In genomic region chr2:11132036-11132671, GRCh38 we compare ENCODE assay signal across 8 cellular contexts. TPM values are rescaled to one million over a fixed set of nuclear protein-coding genes. Genes with fewer than 3 reads are reported as not detected.
DNase-seq lines count a peak whose midpoint lies in the region; ATAC-seq, FAIRE-seq and TF ChIP-seq lines count a peak whose summit lies in the region.

No MANE protein-coding gene starts in this region.

- peak overlapping the region; percentile 1 to 87 (median 78) for H3K27ac Mint-ChIP-seq in IgD-negative memory B cell
- peak overlapping the region in 1 of 2 donors; percentile 91 for H3K27ac Mint-ChIP-seq in natural killer cell treated with Interleukin-12 subunit alpha and Interleukin-12 subunit beta and Interleukin-15 and Interleukin-18, amount 100 ng/mL, for 72 hours

- TF ChIP-seq POLR2A in GM12878 (IDR thresholded peaks at IDR 0.05; ENCODE audit: low read depth, low read length): no peak

- no peak for FAIRE-seq in GM12878 (lab: Jason Lieb, UNC)

- H3K4me1 ChIP-seq in BE2C (no peaks in the 10 kb centered on the region), GM12878 (ENCODE audit: control insufficient read depth, insufficient read depth, low read length) (peaks cover 8% of the 10 kb centered on the region)

- H3K27me3 ChIP-seq in BE2C (no peaks in the 10 kb centered on the region), GM12878 (replicated peaks in 1 of 2; ENCODE audit: control insufficient read depth in 2 of 2, insufficient read depth in 2 of 2, low read length in 1 of 2) (no peaks in the 10 kb centered on the region; a peak in 2 of 4 replicates)

- in situ Hi-C loops in GM12878 (cut with MboI): loop anchor here (5.0 kb wide), 2 partner anchors 315 to 450 kb away; no protein-coding TSS in a partner anchor

- H3K27ac ChIP-seq in GM12878 (ENCODE audit: control insufficient read depth, insufficient read depth): no peak overlapping the region

- WGBS in GM12878 (ENCODE audit: insufficient coverage, insufficient replicate concordance, low lambda C conversion rate, missing lambda C conversion rate): 44% methylated on average over 19 of the region's 19 CpGs

- H3K9me3 Mint-ChIP-seq in IgD-negative memory B cell: no peaks in the 10 kb centered on the region
- H3K9me3 Mint-ChIP-seq in natural killer cell treated with Interleukin-12 subunit alpha and Interleukin-12 subunit beta and Interleukin-15 and Interleukin-18, amount 100 ng/mL, for 72 hours: no peaks in the 10 kb centered on the region

- H3K4me3 Mint-ChIP-seq in IgD-negative memory B cell: peak overlapping the region; percentile 62 to 96 (median 89)
- peak overlapping the region; percentile 89 for H3K4me3 Mint-ChIP-seq in natural killer cell treated with Interleukin-12 subunit alpha and Interleukin-12 subunit beta and Interleukin-15 and Interleukin-18, amount 100 ng/mL, for 72 hours

- H3K36me3 ChIP-seq in BE2C: no peaks in the 10 kb centered on the region
- H3K36me3 ChIP-seq in GM12878 (ENCODE audit: control insufficient read depth in 2 of 2, insufficient read depth in 2 of 2, low read length in 1 of 2): no peaks in the 10 kb centered on the region

- H4K20me1 ChIP-seq in GM12878 (ENCODE audit: control insufficient read depth, insufficient read depth): no peaks in the 10 kb centered on the region

- H3K79me2 ChIP-seq in GM12878 (ENCODE audit: control insufficient read depth, insufficient read depth, low read length): no peaks in the 10 kb centered on the region

- CTCF ChIA-PET in GM12878 (lab: Yijun Ruan, JAX): interaction anchor here (0.7 to 7.4 kb wide), 41 partner anchors 13 to 647 kb away, joined by 3 to 122 read pairs (median 4); partner anchors contain the start of gene SLC66A3

- peak overlapping the region; percentile 54 for H3K4me3 ChIP-seq in BE2C (ENCODE audit: low read depth, low read length)
- H3K4me3 ChIP-seq in GM12878: no peak overlapping the region

- no TSS peak for BruUV-seq in GM12878 (replicated peaks; lab: Mats Ljungman, UMichigan)

- peak overlapping the region; percentile 52; the same call in 1 of the 2 replicates for H2AFZ ChIP-seq in GM12878 (ENCODE audit: control insufficient read depth, low read depth, low read length)

- intact Hi-C loops in GM12878 (cut with micrococcal nuclease; ENCODE audit: unreplicated experiment): loop anchor here (1.0 to 10.0 kb wide), 5 partner anchors 213 to 452 kb away; partner anchors contain the start of gene ROCK2

- no peak for TF ChIP-seq EP300 in GM12878 (IDR thresholded peaks at IDR 0.05; ENCODE audit: borderline replicate concordance in 1 of 2, control insufficient read depth in 1 of 2, low read depth in 2 of 2, low read length in 2 of 2)

- no peaks in the 10 kb centered on the region for H3K27me3 Mint-ChIP-seq in IgD-negative memory B cell
- H3K27me3 Mint-ChIP-seq in natural killer cell treated with Interleukin-12 subunit alpha and Interleukin-12 subunit beta and Interleukin-15 and Interleukin-18, amount 100 ng/mL, for 72 hours: peaks cover 9 to 12% of the 10 kb centered on the region in 2 donors

- H3K36me3 Mint-ChIP-seq in IgD-negative memory B cell: peaks cover 5% of the 10 kb centered on the region
- H3K36me3 Mint-ChIP-seq in natural killer cell treated with Interleukin-12 subunit alpha and Interleukin-12 subunit beta and Interleukin-15 and Interleukin-18, amount 100 ng/mL, for 72 hours: no peaks in the 10 kb centered on the region

- no peak for TF ChIP-seq RAD21 in GM12878 (IDR thresholded peaks at IDR 0.05; ENCODE audit: insufficient read depth, low read depth, low read length)

- peaks cover 8 to 16% (median 11%) of the 10 kb centered on the region in 3 donors for H3K4me1 Mint-ChIP-seq in IgD-negative memory B cell
- peaks cover 8% of the 10 kb centered on the region in 2 donors for H3K4me1 Mint-ChIP-seq in natural killer cell treated with Interleukin-12 subunit alpha and Interleukin-12 subunit beta and Interleukin-15 and Interleukin-18, amount 100 ng/mL, for 72 hours (ENCODE audit: low read depth in 2 of 2)

- POLR2A ChIA-PET in GM12878 (lab: Charles Lee): no interaction called here

- ATAC-seq in GM12878 (peak; percentile 9; the same call in 2 of the 3 replicates), HG03439 (IDR thresholded peaks at IDR 0.05; ENCODE audit: unreplicated experiment) (no peak), GM19324 (IDR thresholded peaks at IDR 0.05; ENCODE audit: low FRiP score, unreplicated experiment) (no peak)
- ATAC-seq in natural killer cell treated with Interleukin-12 subunit alpha and Interleukin-12 subunit beta and Interleukin-15 and Interleukin-18, amount 100 ng/mL, for 72 hours: no peak

- RAD21 ChIA-PET in GM12878 (lab: Charles Lee; ENCODE audit: unreplicated experiment): interaction anchor here (0.6 to 3.6 kb wide), 21 partner anchors 12 to 697 kb away, joined by 3 to 23 read pairs (median 3); partner anchors contain the start of gene SLC66A3

- H3K9me3 ChIP-seq in BE2C (no peaks in the 10 kb centered on the region), GM12878 (replicated peaks; ENCODE audit: control insufficient read depth, insufficient read depth, low read length) (no peaks in the 10 kb centered on the region)

- SMC1A ChIA-PET in GM12878 (lab: Charles Lee; ENCODE audit: uncharacterized antibody, unreplicated experiment): interaction anchor here (1.0 to 3.9 kb wide), 13 partner anchors 21 to 452 kb away, joined by 3 to 30 read pairs (median 4); no protein-coding TSS in a partner anchor

- H3K4me2 ChIP-seq in GM12878 (ENCODE audit: control insufficient read depth, insufficient read depth): peak overlapping the region; percentile 78

- no peak overlapping the region for H3K9ac ChIP-seq in GM12878 (ENCODE audit: control insufficient read depth, insufficient read depth, low read length)

- no peak for DNase-seq in BE2C
- no peak for DNase-seq in GM12878 (ENCODE audit: low read depth, low spot score)
- DNase-seq in natural killer cell treated with Interleukin-12 subunit alpha and Interleukin-12 subunit beta and Interleukin-15 and Interleukin-18, amount 100 ng/mL, for 72 hours (ENCODE audit: low spot score): no peak
- no peak for DNase-seq in UCSD-AML1 (lab: John Stamatoyannopoulos, UW; ENCODE audit: unreplicated experiment)
- no peak for DNase-seq in cortex of kidney (lab: John Stamatoyannopoulos, UW)

- TF ChIP-seq CTCF in BE2C (IDR thresholded peaks at IDR 0.05; ENCODE audit: low read depth, low read length) (no peak), GM12878 (IDR thresholded peaks at IDR 0.05 in 2 of 3, conservative IDR thresholded peaks at IDR 0.05 in 1 of 3; ENCODE audit: control insufficient read depth in 2 of 3, extremely low read depth in 1 of 3, insufficient read depth in 1 of 3, low read depth in 3 of 3, low read length in 3 of 3) (no peak)

TF ChIP-seq in GM12878, 131 proteins besides CTCF, POLR2A, EP300 and RAD21:
- no peak for TF ChIP-seq SUPT20H (IDR thresholded peaks at IDR 0.05; ENCODE audit: borderline replicate concordance, control insufficient read depth, low read depth, low read length)
TF ChIP-seq in GM12878: peak in this region for 0.

RNA-seq across cellular contexts. Expression of gene SLC66A3, which starts 23.1 kb away (rescaled TPM):
- not detected for polyA plus RNA-seq in BE2C (2012; ENCODE audit: insufficient read depth, insufficient read length, low read depth)
- polyA plus RNA-seq in IgD-negative memory B cell (48.6 TPM), GM12878 (2011; rRNA removed) (4.3 and 4.8 TPM in 2 replicates), GM12878 (2014; fragmentation: Illumina TruSeq; extraction: Trizol) (4.9 and 15.1 TPM in 2 replicates), GM12878 (2014; fragmentation: Nextera tagmentation; extraction: Ambion mirVana) (1 to 10 TPM; 1.4 to 3.5 TPM), GM12878 (2014; rRNA removed) (9.8 and 14.2 TPM in 2 replicates), GM12878 (2016; fragmentation: Nextera tagmentation; extraction: Ambion mirVana) (10 to 100 TPM; 12.5 to 12.7 TPM)
- total RNA-seq in GM12878 (2013; cell fraction: nucleolus; rRNA removed): 6.0 and 7.4 TPM in 2 replicates
- total RNA-seq in GM12878 (2014; rRNA removed) (7.7 and 9.5 TPM in 2 replicates), GM12878 (2014; rRNA removed; fragmentation: Illumina TruSeq; extraction: Trizol) (6.0 and 6.2 TPM in 2 replicates), GM12878 (2021) (6.5 and 7.8 TPM in 2 replicates)
- 4.7 TPM for polyA plus RNA-seq in GM12878 (2011; ENCODE audit: low read depth)
- polyA plus RNA-seq in GM12878 (2011; cell fraction: cytosol; rRNA removed): 3.3 and 4.6 TPM in 2 replicates
- polyA plus RNA-seq in GM12878 (2011; cell fraction: nucleus; rRNA removed): 2.2 TPM in 2 replicates
- polyA plus RNA-seq in GM12878 (2012): 6.4 and 8.3 TPM in 2 replicates
- polyA minus RNA-seq in GM12878 (2011; rRNA and poly(A)+ RNA removed): 4.3 and 5.9 TPM in 2 replicates
- 3.1 TPM in 1 of 2 replicates, not detected in the other for polyA minus RNA-seq in GM12878 (2011; cell fraction: cytosol; rRNA and poly(A)+ RNA removed)
- 1.2 and 1.3 TPM in 2 replicates for polyA minus RNA-seq in GM12878 (2011; cell fraction: nucleus; rRNA and poly(A)+ RNA removed)
- 10 to 100 TPM in 1 of 2 donors, 1 to 10 TPM in 1; 8.2 to 13.0 TPM for total RNA-seq in natural killer cell treated with Interleukin-12 subunit alpha and Interleukin-12 subunit beta and Interleukin-15 and Interleukin-18, amount 100 ng/mL, for 72 hours
